ENCODE assay signal across 16 cellular contexts in genomic region chr20:14790771-14791517, GRCh38.
DNase-seq lines count a peak whose midpoint lies in the region; ATAC-seq lines count a peak whose summit lies in the region.
"Had no signal": no experiment of that assay in that cellular context is flagged by ENCODE, and none has a peak within 500 bp of the region (broad histone marks: within the 10 kb centered on the region; RNA-seq: fewer than 3 reads in every experiment).

No MANE protein-coding gene starts in this region.

- ATAC-seq in GM18861 (IDR thresholded peaks at IDR 0.05; ENCODE audit: unreplicated experiment) = no peak

- no peaks in the 10 kb centered on the region for H3K36me3 ChIP-seq in CD8-positive, alpha-beta memory T cell (ENCODE audit: insufficient read depth, low read length)

- peaks cover 0 to 18% (median 4%) of the 10 kb centered on the region in 5 donors for H3K9me3 Mint-ChIP-seq in CD8-positive, alpha-beta memory T cell

- no peak overlapping the region for H3K4me3 ChIP-seq in CD8-positive, alpha-beta memory T cell (ENCODE audit: low read length)

- no peaks in the 10 kb centered on the region for H3K27me3 Mint-ChIP-seq in CD8-positive, alpha-beta memory T cell
- H3K27me3 Mint-ChIP-seq: activated CD4-positive, alpha-beta memory T cell treated with anti-CD3 and anti-CD28 coated beads, Interleukin-2, amount 10 ng/mL, durations not matched to agents 7 days and 5 days had no signal

- H3K4me1 Mint-ChIP-seq in CD8-positive, alpha-beta memory T cell = no peaks in the 10 kb centered on the region
- H3K4me1 Mint-ChIP-seq: activated CD4-positive, alpha-beta memory T cell treated with anti-CD3 and anti-CD28 coated beads, Interleukin-2, amount 10 ng/mL, durations not matched to agents 7 days and 5 days had no signal

- POLR2A ChIA-PET in CD8-positive, alpha-beta memory T cell (lab: Charles Lee) = no interaction called here

- DNase-seq in COLO668 (lab: John Stamatoyannopoulos, UW; ENCODE audit: unreplicated experiment) (peak; percentile 49), NCI-H146 treated with DMSO at 0.1 percent for 48 hours (lab: John Stamatoyannopoulos, UW; ENCODE audit: unreplicated experiment) (peak; percentile 85), astrocyte of the hippocampus (ENCODE audit: low read depth, low spot score) (peak; percentile 45), middle frontal gyrus (ENCODE audit: extremely low spot score, low spot score) (peak; percentile 14), NCI-H524 treated with DMSO at 0.1 percent for 48 hours (lab: John Stamatoyannopoulos, UW) (no peak)
- DNase-seq in stimulated activated CD4-positive, alpha-beta T cell treated with anti-CD3 and anti-CD28 coated beads, Interleukin-1b, Interleukin-23, amount 100 ng/mL, for 48 hours = no peak
- no peak for DNase-seq in CD8-positive, alpha-beta memory T cell
- DNase-seq: activated CD4-positive, alpha-beta memory T cell treated with anti-CD3 and anti-CD28 coated beads, Interleukin-2, amount 10 ng/mL, durations not matched to agents 7 days and 5 days; aorta; DMS79; NCI-H187 treated with DMSO at 0.1 percent for 48 hours; occipital lobe had no signal

- no peaks in the 10 kb centered on the region for H3K9me3 ChIP-seq in CD8-positive, alpha-beta memory T cell (ENCODE audit: low read length)

- H3K27me3 ChIP-seq in CD8-positive, alpha-beta memory T cell (ENCODE audit: insufficient read depth, low read length, poor library complexity, severe bottlenecking) = no peaks in the 10 kb centered on the region

- no peak overlapping the region for H3K4me3 Mint-ChIP-seq in CD8-positive, alpha-beta memory T cell
- H3K4me3 Mint-ChIP-seq: activated CD4-positive, alpha-beta memory T cell treated with anti-CD3 and anti-CD28 coated beads, Interleukin-2, amount 10 ng/mL, durations not matched to agents 7 days and 5 days; mesothelial cell of epicardium had no signal

- H3K36me3 Mint-ChIP-seq in CD8-positive, alpha-beta memory T cell = no peaks in the 10 kb centered on the region
- H3K36me3 Mint-ChIP-seq: mesothelial cell of epicardium had no signal

- no peaks in the 10 kb centered on the region for H3K4me1 ChIP-seq in CD8-positive, alpha-beta memory T cell (ENCODE audit: insufficient read depth, low read length)

- H3K27ac ChIP-seq in CD8-positive, alpha-beta memory T cell (ENCODE audit: low read depth, low read length) = no peak overlapping the region
- H3K27ac ChIP-seq: KMS-11 had no signal

- CTCF ChIA-PET in CD8-positive, alpha-beta memory T cell (lab: Charles Lee) = no interaction called here

- H3K27ac Mint-ChIP-seq in CD8-positive, alpha-beta memory T cell = no peak overlapping the region
- H3K27ac Mint-ChIP-seq: activated CD4-positive, alpha-beta memory T cell treated with anti-CD3 and anti-CD28 coated beads, Interleukin-2, amount 10 ng/mL, durations not matched to agents 7 days and 5 days; activated T-helper 2 cell treated with anti-CD3 and anti-CD28 coated beads, Interferon-gamma antibody, Interleukin-2, Interleukin-4, amounts not matched to agents 10 μg/mL and 5 μg/mL and 100 μg/mL, durations not matched to agents 14 hours and 24 hours and 36 hours; mesothelial cell of epicardium had no signal

Comparison
In these comparisons a context has a peak if more than half of its experiments do, and no peak if none do; other contexts are left out.
1. DNase-seq: peak in COLO668 (single experiment), NCI-H146 treated with DMSO at 0.1 percent for 48 hours (single experiment), astrocyte of the hippocampus (single experiment) and middle frontal gyrus (single experiment); none in stimulated activated CD4-positive, alpha-beta T cell treated with anti-CD3 and anti-CD28 coated beads, Interleukin-1b, Interleukin-23, amount 100 ng/mL, for 48 hours (single experiment), CD8-positive, alpha-beta memory T cell (0 of 5) and NCI-H524 treated with DMSO at 0.1 percent for 48 hours (single experiment).